Comparison of ENCODE assay signal across 1 cellular context in genomic region chr11:18012314-18012905, GRCh38.
TF ChIP-seq lines count a peak whose summit lies in the region.

No MANE protein-coding gene starts in this region.

TF ChIP-seq in HepG2, 621 proteins besides CTCF, POLR2A, EP300 and RAD21 (continued from another document and continues in another):
- TF ChIP-seq, protein P1, sequence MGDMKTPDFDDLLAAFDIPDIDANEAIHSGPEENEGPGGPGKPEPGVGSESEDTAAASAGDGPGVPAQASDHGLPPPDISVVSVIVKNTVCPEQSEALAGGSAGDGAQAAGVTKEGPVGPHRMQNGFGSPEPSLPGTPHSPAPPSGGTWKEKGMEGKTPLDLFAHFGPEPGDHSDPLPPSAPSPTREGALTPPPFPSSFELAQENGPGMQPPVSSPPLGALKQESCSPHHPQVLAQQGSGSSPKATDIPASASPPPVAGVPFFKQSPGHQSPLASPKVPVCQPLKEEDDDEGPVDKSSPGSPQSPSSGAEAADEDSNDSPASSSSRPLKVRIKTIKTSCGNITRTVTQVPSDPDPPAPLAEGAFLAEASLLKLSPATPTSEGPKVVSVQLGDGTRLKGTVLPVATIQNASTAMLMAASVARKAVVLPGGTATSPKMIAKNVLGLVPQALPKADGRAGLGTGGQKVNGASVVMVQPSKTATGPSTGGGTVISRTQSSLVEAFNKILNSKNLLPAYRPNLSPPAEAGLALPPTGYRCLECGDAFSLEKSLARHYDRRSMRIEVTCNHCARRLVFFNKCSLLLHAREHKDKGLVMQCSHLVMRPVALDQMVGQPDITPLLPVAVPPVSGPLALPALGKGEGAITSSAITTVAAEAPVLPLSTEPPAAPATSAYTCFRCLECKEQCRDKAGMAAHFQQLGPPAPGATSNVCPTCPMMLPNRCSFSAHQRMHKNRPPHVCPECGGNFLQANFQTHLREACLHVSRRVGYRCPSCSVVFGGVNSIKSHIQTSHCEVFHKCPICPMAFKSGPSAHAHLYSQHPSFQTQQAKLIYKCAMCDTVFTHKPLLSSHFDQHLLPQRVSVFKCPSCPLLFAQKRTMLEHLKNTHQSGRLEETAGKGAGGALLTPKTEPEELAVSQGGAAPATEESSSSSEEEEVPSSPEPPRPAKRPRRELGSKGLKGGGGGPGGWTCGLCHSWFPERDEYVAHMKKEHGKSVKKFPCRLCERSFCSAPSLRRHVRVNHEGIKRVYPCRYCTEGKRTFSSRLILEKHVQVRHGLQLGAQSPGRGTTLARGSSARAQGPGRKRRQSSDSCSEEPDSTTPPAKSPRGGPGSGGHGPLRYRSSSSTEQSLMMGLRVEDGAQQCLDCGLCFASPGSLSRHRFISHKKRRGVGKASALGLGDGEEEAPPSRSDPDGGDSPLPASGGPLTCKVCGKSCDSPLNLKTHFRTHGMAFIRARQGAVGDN (CRISPR knock-in tag; IDR thresholded peaks at IDR 0.05) = peak; percentile 63
- 0 out of 2 replicates have a peak, but pooled peaks have one; percentile 1 for TF ChIP-seq IRX3 (CRISPR knock-in tag; IDR thresholded peaks at IDR 0.05; ENCODE audit: borderline replicate concordance, low read depth)
- 0 out of 2 replicates have a peak, but pooled peaks have one; percentile 36 for TF ChIP-seq ZXDC (CRISPR knock-in tag; IDR thresholded peaks at IDR 0.05)
- TF ChIP-seq PCBP2 (optimal IDR thresholded peaks at IDR 0.05; ENCODE audit: low read depth, low read length, poor library complexity, severe bottlenecking) = no peak
- TF ChIP-seq NRL (CRISPR knock-in tag; IDR thresholded peaks at IDR 0.05; ENCODE audit: borderline replicate concordance) = peak; percentile 34; the same call in 1 of the 2 replicates
- TF ChIP-seq HOXA9 (CRISPR knock-in tag; IDR thresholded peaks at IDR 0.05; ENCODE audit: borderline replicate concordance) = 0 out of 2 replicates have a peak, but pooled peaks have one; percentile 42
- TF ChIP-seq, protein P2, sequence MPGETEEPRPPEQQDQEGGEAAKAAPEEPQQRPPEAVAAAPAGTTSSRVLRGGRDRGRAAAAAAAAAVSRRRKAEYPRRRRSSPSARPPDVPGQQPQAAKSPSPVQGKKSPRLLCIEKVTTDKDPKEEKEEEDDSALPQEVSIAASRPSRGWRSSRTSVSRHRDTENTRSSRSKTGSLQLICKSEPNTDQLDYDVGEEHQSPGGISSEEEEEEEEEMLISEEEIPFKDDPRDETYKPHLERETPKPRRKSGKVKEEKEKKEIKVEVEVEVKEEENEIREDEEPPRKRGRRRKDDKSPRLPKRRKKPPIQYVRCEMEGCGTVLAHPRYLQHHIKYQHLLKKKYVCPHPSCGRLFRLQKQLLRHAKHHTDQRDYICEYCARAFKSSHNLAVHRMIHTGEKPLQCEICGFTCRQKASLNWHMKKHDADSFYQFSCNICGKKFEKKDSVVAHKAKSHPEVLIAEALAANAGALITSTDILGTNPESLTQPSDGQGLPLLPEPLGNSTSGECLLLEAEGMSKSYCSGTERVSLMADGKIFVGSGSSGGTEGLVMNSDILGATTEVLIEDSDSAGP (CRISPR knock-in tag; IDR thresholded peaks at IDR 0.05; ENCODE audit: borderline replicate concordance) = peak; percentile 55; the same call in 1 of the 2 replicates
- TF ChIP-seq, protein P3, sequence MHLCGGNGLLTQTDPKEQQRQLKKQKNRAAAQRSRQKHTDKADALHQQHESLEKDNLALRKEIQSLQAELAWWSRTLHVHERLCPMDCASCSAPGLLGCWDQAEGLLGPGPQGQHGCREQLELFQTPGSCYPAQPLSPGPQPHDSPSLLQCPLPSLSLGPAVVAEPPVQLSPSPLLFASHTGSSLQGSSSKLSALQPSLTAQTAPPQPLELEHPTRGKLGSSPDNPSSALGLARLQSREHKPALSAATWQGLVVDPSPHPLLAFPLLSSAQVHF (CRISPR knock-in tag; IDR thresholded peaks at IDR 0.05) = peak; percentile 66; the same call in 1 of the 2 replicates
- TF ChIP-seq NR2C2 (CRISPR knock-in tag; IDR thresholded peaks at IDR 0.05; ENCODE audit: borderline replicate concordance) = no peak
- TF ChIP-seq MAX (IDR thresholded peaks at IDR 0.05) = peak; percentile 61; the same call in 1 of the 2 replicates
- TF ChIP-seq ZNF547 (CRISPR knock-in tag; IDR thresholded peaks at IDR 0.05) = peak; percentile 54
- no peak for TF ChIP-seq MAFF (IDR thresholded peaks at IDR 0.05; ENCODE audit: low read depth, low read length)
- peak; percentile 17; the same call in 1 of the 2 replicates for TF ChIP-seq MEIS2 (CRISPR knock-in tag; IDR thresholded peaks at IDR 0.05)
- TF ChIP-seq ZFX (CRISPR knock-in tag; IDR thresholded peaks at IDR 0.05; ENCODE audit: low read depth) = peak; percentile 65
- TF ChIP-seq KDM2A (CRISPR knock-in tag; IDR thresholded peaks at IDR 0.05; ENCODE audit: borderline replicate concordance, low read depth) = peak; percentile 43; the same call in 1 of the 2 replicates
- TF ChIP-seq SP2 (CRISPR knock-in tag; IDR thresholded peaks at IDR 0.05) = no peak
- no peak for TF ChIP-seq ZNF264 (CRISPR knock-in tag; IDR thresholded peaks at IDR 0.05)
- 0 out of 2 replicates have a peak, but pooled peaks have one; percentile 58 for TF ChIP-seq ZNF234 (CRISPR knock-in tag; conservative IDR thresholded peaks at IDR 0.05)
- no peak for TF ChIP-seq ZNF746 (CRISPR knock-in tag; IDR thresholded peaks at IDR 0.05)
- no peak for TF ChIP-seq ZNF230 (CRISPR knock-in tag; IDR thresholded peaks at IDR 0.05)
- no peak for TF ChIP-seq ARNT2 (CRISPR knock-in tag; IDR thresholded peaks at IDR 0.05; ENCODE audit: low read depth)
- TF ChIP-seq TFDP1 (CRISPR knock-in tag; IDR thresholded peaks at IDR 0.05; ENCODE audit: borderline replicate concordance) = no peak
- peak; percentile 14 for TF ChIP-seq TEAD3 (CRISPR knock-in tag; optimal IDR thresholded peaks at IDR 0.05; ENCODE audit: borderline replicate concordance)
- no peak for TF ChIP-seq ZNF563 (CRISPR knock-in tag; IDR thresholded peaks at IDR 0.05)
- TF ChIP-seq SUZ12 (IDR thresholded peaks at IDR 0.05; ENCODE audit: low read depth, low read length) = no peak
- no peak for TF ChIP-seq ZNF710 (CRISPR knock-in tag; IDR thresholded peaks at IDR 0.05; ENCODE audit: borderline replicate concordance)
- TF ChIP-seq, protein P4, sequence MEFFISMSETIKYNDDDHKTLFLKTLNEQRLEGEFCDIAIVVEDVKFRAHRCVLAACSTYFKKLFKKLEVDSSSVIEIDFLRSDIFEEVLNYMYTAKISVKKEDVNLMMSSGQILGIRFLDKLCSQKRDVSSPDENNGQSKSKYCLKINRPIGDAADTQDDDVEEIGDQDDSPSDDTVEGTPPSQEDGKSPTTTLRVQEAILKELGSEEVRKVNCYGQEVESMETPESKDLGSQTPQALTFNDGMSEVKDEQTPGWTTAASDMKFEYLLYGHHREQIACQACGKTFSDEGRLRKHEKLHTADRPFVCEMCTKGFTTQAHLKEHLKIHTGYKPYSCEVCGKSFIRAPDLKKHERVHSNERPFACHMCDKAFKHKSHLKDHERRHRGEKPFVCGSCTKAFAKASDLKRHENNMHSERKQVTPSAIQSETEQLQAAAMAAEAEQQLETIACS (CRISPR knock-in tag; IDR thresholded peaks at IDR 0.05) = no peak
- TF ChIP-seq FOXK2 (IDR thresholded peaks at IDR 0.05) = no peak
- 0 out of 2 replicates have a peak, but pooled peaks have one; percentile 10 for TF ChIP-seq PHF21A (CRISPR knock-in tag; IDR thresholded peaks at IDR 0.05)
- no peak for TF ChIP-seq SMAD1 (CRISPR knock-in tag; IDR thresholded peaks at IDR 0.05; ENCODE audit: borderline replicate concordance, low read depth)
- no peak for TF ChIP-seq MAZ (IDR thresholded peaks at IDR 0.05; ENCODE audit: borderline replicate concordance, low read depth, low read length)
- 0 out of 2 replicates have a peak, but pooled peaks have one; percentile 19 for TF ChIP-seq MAZ (CRISPR knock-in tag; IDR thresholded peaks at IDR 0.05; ENCODE audit: low read depth)
- peak; percentile 40 for TF ChIP-seq AGO2 (optimal IDR thresholded peaks at IDR 0.05; ENCODE audit: low read depth, low read length)
- 0 out of 2 replicates have a peak, but pooled peaks have one; percentile 12 for TF ChIP-seq ZNF724P (CRISPR knock-in tag; IDR thresholded peaks at IDR 0.05; ENCODE audit: borderline replicate concordance)
- no peak for TF ChIP-seq ELF3 (CRISPR knock-in tag; IDR thresholded peaks at IDR 0.05)
- no peak for TF ChIP-seq RNF219 (CRISPR knock-in tag; IDR thresholded peaks at IDR 0.05)
- no peak for TF ChIP-seq NKX3-1 (CRISPR knock-in tag; IDR thresholded peaks at IDR 0.05)
- no peak for TF ChIP-seq CC2D1A (CRISPR knock-in tag; IDR thresholded peaks at IDR 0.05)
- no peak for TF ChIP-seq PITX1 (CRISPR knock-in tag; IDR thresholded peaks at IDR 0.05)
- 0 out of 2 replicates have a peak, but pooled peaks have one; percentile 59 for TF ChIP-seq ZNF672 (CRISPR knock-in tag; IDR thresholded peaks at IDR 0.05)
- no peak for TF ChIP-seq MED13 (CRISPR knock-in tag; IDR thresholded peaks at IDR 0.05)
- TF ChIP-seq NCOA1 (CRISPR knock-in tag; IDR thresholded peaks at IDR 0.05) = no peak
- TF ChIP-seq ZNF691 (CRISPR knock-in tag; IDR thresholded peaks at IDR 0.05; ENCODE audit: borderline replicate concordance, low read depth) = 0 out of 2 replicates have a peak, but pooled peaks have one; percentile 69
- TF ChIP-seq ZNF777 (CRISPR knock-in tag; IDR thresholded peaks at IDR 0.05) = peak; percentile 11; the same call in 1 of the 2 replicates
- TF ChIP-seq NFKBIZ (CRISPR knock-in tag; IDR thresholded peaks at IDR 0.05) = no peak; the same call in 1 of the 2 replicates
- no peak for TF ChIP-seq ZNF788 (CRISPR knock-in tag; IDR thresholded peaks at IDR 0.05; ENCODE audit: borderline replicate concordance)
- TF ChIP-seq SOX13 (IDR thresholded peaks at IDR 0.05) = no peak
- TF ChIP-seq SOX13 (CRISPR knock-in tag; conservative IDR thresholded peaks at IDR 0.05 in 1 of 2, IDR thresholded peaks at IDR 0.05 in 1 of 2) = no peak
- TF ChIP-seq TRIM24 (CRISPR knock-in tag; IDR thresholded peaks at IDR 0.05) = no peak
